Comparison of ENCODE assay signal across 1 cellular context in the genomic region with DNA sequence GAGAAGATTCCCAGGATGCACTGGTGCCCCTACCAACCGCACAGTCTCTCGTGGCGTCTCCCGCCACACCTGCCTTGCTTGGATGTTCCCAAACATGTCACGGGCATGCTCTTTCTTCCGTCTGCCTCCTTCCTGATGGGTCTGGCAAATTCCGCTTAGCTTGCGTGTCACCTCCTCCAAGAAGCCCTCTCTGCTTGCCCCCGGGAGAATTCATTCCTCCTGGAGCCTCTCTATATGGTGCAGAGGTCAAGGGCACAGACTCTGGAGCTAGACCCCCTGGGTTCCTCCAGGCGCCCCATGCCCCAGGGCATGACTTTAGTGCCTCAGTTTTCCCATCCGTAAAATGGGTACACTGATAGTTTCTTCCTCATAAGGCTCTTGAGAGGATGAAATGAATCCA.
A peak's percentile ranks its signal among the peaks of the same experiment; 100 is the strongest.
TF ChIP-seq lines count a peak whose summit lies in the region.

No MANE protein-coding gene starts in this region.

TF ChIP-seq in HepG2, 621 proteins besides CTCF, POLR2A, EP300 and RAD21 (continued from another document):
- TF ChIP-seq ZBTB33 (CRISPR knock-in tag; IDR thresholded peaks at IDR 0.05), result peak; percentile 53
- no peak for TF ChIP-seq PHF21A (CRISPR knock-in tag; IDR thresholded peaks at IDR 0.05)
- no peak for TF ChIP-seq ZNF567 (CRISPR knock-in tag; IDR thresholded peaks at IDR 0.05; ENCODE audit: borderline replicate concordance)
- no peak for TF ChIP-seq KLF9 (CRISPR knock-in tag; IDR thresholded peaks at IDR 0.05; ENCODE audit: low read depth)
- no peak for TF ChIP-seq NBN (conservative IDR thresholded peaks at IDR 0.05)
- TF ChIP-seq MAFK (conservative IDR thresholded peaks at IDR 0.05 in 1 of 2, IDR thresholded peaks at IDR 0.05 in 1 of 2; ENCODE audit: low read length in 2 of 2), result peak in 1 of 2 experiments; percentile 57; a peak in 2 of 4 replicates
- TF ChIP-seq, protein P1, sequence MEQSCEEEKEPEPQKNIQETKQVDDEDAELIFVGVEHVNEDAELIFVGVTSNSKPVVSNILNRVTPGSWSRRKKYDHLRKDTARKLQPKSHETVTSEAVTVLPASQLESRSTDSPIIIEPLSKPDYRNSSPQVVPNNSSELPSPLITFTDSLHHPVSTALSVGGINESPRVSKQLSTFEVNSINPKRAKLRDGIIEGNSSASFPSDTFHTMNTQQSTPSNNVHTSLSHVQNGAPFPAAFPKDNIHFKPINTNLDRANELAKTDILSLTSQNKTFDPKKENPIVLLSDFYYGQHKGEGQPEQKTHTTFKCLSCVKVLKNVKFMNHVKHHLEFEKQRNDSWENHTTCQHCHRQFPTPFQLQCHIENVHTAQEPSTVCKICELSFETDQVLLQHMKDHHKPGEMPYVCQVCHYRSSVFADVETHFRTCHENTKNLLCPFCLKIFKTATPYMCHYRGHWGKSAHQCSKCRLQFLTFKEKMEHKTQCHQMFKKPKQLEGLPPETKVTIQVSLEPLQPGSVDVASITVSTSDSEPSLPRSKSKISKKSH (CRISPR knock-in tag; IDR thresholded peaks at IDR 0.05; ENCODE audit: borderline replicate concordance), result 0 out of 2 replicates have a peak, but pooled peaks have one; percentile 21
- TF ChIP-seq ADNP (CRISPR knock-in tag; IDR thresholded peaks at IDR 0.05), result 0 out of 2 replicates have a peak, but pooled peaks have one; percentile 67
- TF ChIP-seq ZMYM2 (CRISPR knock-in tag; IDR thresholded peaks at IDR 0.05), result 0 out of 2 replicates have a peak, but pooled peaks have one; percentile 12
- 0 out of 2 replicates have a peak, but pooled peaks have one; percentile 33 for TF ChIP-seq PRMT3 (CRISPR knock-in tag; IDR thresholded peaks at IDR 0.05; ENCODE audit: borderline replicate concordance, low read depth)
- no peak for TF ChIP-seq YEATS4 (CRISPR knock-in tag; IDR thresholded peaks at IDR 0.05; ENCODE audit: borderline replicate concordance)
- TF ChIP-seq ZNF367 (CRISPR knock-in tag; IDR thresholded peaks at IDR 0.05; ENCODE audit: borderline replicate concordance), result no peak
TF ChIP-seq in HepG2: peak in this region for 18.
